In genomic region chr7:152025077-152025936, GRCh38 we compare ENCODE assay signal across 1 cellular context.
TF ChIP-seq lines count a peak whose summit lies in the region.

GALNT11 (plus strand) TSS chr7:152025674; CDS start chr7:152094228, 68,554 bp downstream.

TF ChIP-seq in K562, 482 proteins besides CTCF, POLR2A, EP300 and RAD21 (continued from another document and continues in another):
- peak; percentile 78; the same call in 1 of the 2 replicates for TF ChIP-seq NCOA1 (IDR thresholded peaks at IDR 0.05; ENCODE audit: low read depth)
- TF ChIP-seq SETDB1 (IDR thresholded peaks at IDR 0.05; ENCODE audit: low read length), result no peak
- TF ChIP-seq ZNF146 (CRISPR knock-in tag; IDR thresholded peaks at IDR 0.05; ENCODE audit: unreplicated experiment), result no peak
- no peak for TF ChIP-seq ZNF444 (CRISPR knock-in tag; IDR thresholded peaks at IDR 0.05)
- TF ChIP-seq KDM4B (IDR thresholded peaks at IDR 0.05; ENCODE audit: borderline replicate concordance in 2 of 2, low read depth in 1 of 2), result no peak
- TF ChIP-seq RUNX1 (IDR thresholded peaks at IDR 0.05; ENCODE audit: low read depth), result no peak
- no peak for TF ChIP-seq HEY1 (CRISPR knock-in tag; IDR thresholded peaks at IDR 0.05; ENCODE audit: borderline replicate concordance)
- no peak for TF ChIP-seq MTA2 (IDR thresholded peaks at IDR 0.05; ENCODE audit: low read depth)
- no peak; the same call in 1 of the 2 replicates for TF ChIP-seq JUNB (CRISPR knock-in tag; conservative IDR thresholded peaks at IDR 0.05)
- no peak for TF ChIP-seq NFIX (CRISPR knock-in tag; IDR thresholded peaks at IDR 0.05; ENCODE audit: low read depth)
- peak in 1 of 2 experiments; percentile 35; a peak in 2 of 4 replicates for TF ChIP-seq SRF (CRISPR knock-in tag; IDR thresholded peaks at IDR 0.05)
- no peak for TF ChIP-seq RFX5 (IDR thresholded peaks at IDR 0.05; ENCODE audit: low read depth, low read length)
- TF ChIP-seq ZNF3 (CRISPR knock-in tag; IDR thresholded peaks at IDR 0.05), result no peak
- TF ChIP-seq ZNF639 (CRISPR knock-in tag; conservative IDR thresholded peaks at IDR 0.05 in 1 of 2, IDR thresholded peaks at IDR 0.05 in 1 of 2), result peak in 1 of 2 experiments; percentile 70; a peak in 1 of 4 replicates
- no peak for TF ChIP-seq ZNF174 (CRISPR knock-in tag; IDR thresholded peaks at IDR 0.05)
- no peak for TF ChIP-seq SIX5 (IDR thresholded peaks at IDR 0.05; ENCODE audit: borderline replicate concordance in 1 of 2, insufficient read depth in 1 of 2, low read depth in 1 of 2, low read length in 2 of 2)
- TF ChIP-seq ATF2 (CRISPR knock-in tag; IDR thresholded peaks at IDR 0.05), result peak; percentile 78; the same call in 1 of the 2 replicates
- TF ChIP-seq PKNOX1 (IDR thresholded peaks at IDR 0.05), result 0 out of 2 replicates have a peak, but pooled peaks have one; percentile 34
- TF ChIP-seq ZNF384 (IDR thresholded peaks at IDR 0.05; ENCODE audit: low read depth, low read length), result peak; percentile 76
- TF ChIP-seq RCOR1 (IDR thresholded peaks at IDR 0.05; ENCODE audit: borderline replicate concordance in 1 of 2, low read depth in 2 of 2, low read length in 2 of 2), result peak in 1 of 2 experiments; percentile 10; a peak in 1 of 4 replicates
- TF ChIP-seq ADNP (tag; IDR thresholded peaks at IDR 0.05), result peak; percentile 80
- no peak for TF ChIP-seq MEF2A (IDR thresholded peaks at IDR 0.05; ENCODE audit: control insufficient read depth, low read depth, low read length)
- no peak for TF ChIP-seq BRF2 (IDR thresholded peaks at IDR 0.05; ENCODE audit: borderline replicate concordance, insufficient read depth, insufficient read length)
- TF ChIP-seq CHD7 (IDR thresholded peaks at IDR 0.05; ENCODE audit: low read depth, low read length), result no peak
- peak; percentile 45 to 67; a peak in 3 of 4 replicates for TF ChIP-seq TRIM24 (IDR thresholded peaks at IDR 0.05)
- no peak for TF ChIP-seq ELF4 (CRISPR knock-in tag; IDR thresholded peaks at IDR 0.05)
- TF ChIP-seq THRAP3 (IDR thresholded peaks at IDR 0.05; ENCODE audit: borderline replicate concordance), result peak; percentile 82; the same call in 1 of the 2 replicates
- no peak for TF ChIP-seq ZFP30 (CRISPR knock-in tag; IDR thresholded peaks at IDR 0.05; ENCODE audit: borderline replicate concordance)
- TF ChIP-seq ZC3H4 (CRISPR knock-in tag; IDR thresholded peaks at IDR 0.05; ENCODE audit: borderline replicate concordance), result no peak
- TF ChIP-seq E4F1 (CRISPR knock-in tag; IDR thresholded peaks at IDR 0.05; ENCODE audit: borderline replicate concordance), result no peak
- TF ChIP-seq EP400 (IDR thresholded peaks at IDR 0.05), result peak; percentile 86
- no peak for TF ChIP-seq NFE2 (IDR thresholded peaks at IDR 0.05; ENCODE audit: low read depth)
- TF ChIP-seq MAX (CRISPR knock-in tag; IDR thresholded peaks at IDR 0.05), result peak; percentile 89
- no peak for TF ChIP-seq CEBPZ (IDR thresholded peaks at IDR 0.05; ENCODE audit: borderline replicate concordance, low read depth, low read length)
